Comparison of ENCODE assay signal across 8 cellular contexts in genomic region chr14:69657961-69658360, GRCh38. TPM values are rescaled to one million over a fixed set of nuclear protein-coding genes. Genes with fewer than 3 reads are reported as not detected.
A peak's percentile ranks its signal among the peaks of the same experiment; 100 is the strongest.
DNase-seq lines count a peak whose midpoint lies in the region; ATAC-seq, FAIRE-seq and TF ChIP-seq lines count a peak whose summit lies in the region.

No MANE protein-coding gene starts in this region.

- POLR2A ChIA-PET in HepG2 (lab: Yijun Ruan, JAX), result interaction anchor here (0.9 to 1.5 kb wide), 4 partner anchors 9 to 47 kb away, joined by 3 to 13 read pairs (median 3); partner anchors contain the start of gene SUSD6

- no peak for TF ChIP-seq CTCF in HepG2 (CRISPR knock-in tag; IDR thresholded peaks at IDR 0.05)

- H4K20me1 ChIP-seq in HepG2 (ENCODE audit: insufficient read depth, low read length), result no peaks in the 10 kb centered on the region

- BruUV-seq in HepG2 (replicated peaks; lab: Mats Ljungman, UMichigan), result no TSS peak

- peak overlapping the region; percentile 78 for H3K4me2 ChIP-seq in HepG2 (ENCODE audit: low read depth, low read length)

- FAIRE-seq in HepG2 (lab: Jason Lieb, UNC), result peak; percentile 67

- no peaks in the 10 kb centered on the region for H3K9me3 Mint-ChIP-seq in activated T-cell treated with anti-CD3 and anti-CD28 coated beads, Interleukin-2, amount 50 U/mL, for 72 hours
- no peaks in the 10 kb centered on the region for H3K9me3 Mint-ChIP-seq in activated T-cell treated with anti-CD3 and anti-CD28 coated beads, Interleukin-2, amount 50 U/mL, for 4 hours

- peak overlapping the region; percentile 38 to 59 (median 41) for H3K4me3 ChIP-seq in HepG2 (replicated peaks in 1 of 3; ENCODE audit: insufficient read depth in 1 of 3, low read depth in 2 of 3, low read length in 3 of 3)

- peak overlapping the region; percentile 67 for H3K27ac ChIP-seq in HepG2 (ENCODE audit: extremely low read length, insufficient read depth, low read length)

- intact Hi-C loops in HepG2 (cut with micrococcal nuclease; ENCODE audit: unreplicated experiment), result loop anchor here (1.0 to 2.0 kb wide), 2 partner anchors 27 to 33 kb away; no protein-coding TSS in a partner anchor

- CTCF ChIA-PET in HepG2 (lab: Yijun Ruan, JAX; ENCODE audit: low intra/inter-chr PET ratio, low total read pairs), result no interaction called here

- no peaks in the 10 kb centered on the region for H3K27me3 ChIP-seq in HepG2 (ENCODE audit: control insufficient read depth in 1 of 2, insufficient read depth in 2 of 2, low read length in 2 of 2)

- peak overlapping the region; percentile 56 for H3K9ac ChIP-seq in HepG2 (ENCODE audit: insufficient read depth, low read depth, low read length)

- H3K36me3 Mint-ChIP-seq in activated T-cell treated with anti-CD3 and anti-CD28 coated beads, Interleukin-2, amount 50 U/mL, for 72 hours (ENCODE audit: insufficient read depth in 2 of 2), result peaks cover 5 to 15% of the 10 kb centered on the region in 2 donors
- H3K36me3 Mint-ChIP-seq in activated T-cell treated with anti-CD3 and anti-CD28 coated beads, Interleukin-2, amount 50 U/mL, for 4 hours (ENCODE audit: insufficient read depth), result peaks cover 48% of the 10 kb centered on the region

- no peak for DNase-seq in activated T-cell treated with anti-CD3 and anti-CD28 coated beads, Interleukin-2, amount 50 U/mL, for 72 hours
- no peak for DNase-seq in activated T-cell treated with anti-CD3 and anti-CD28 coated beads, Interleukin-2, amount 50 U/mL, for 4 hours
- DNase-seq in T47D (ENCODE audit: low read depth in 1 of 2, low spot score in 1 of 2) (peak; percentile 31 to 86), HepG2 (ENCODE audit: low spot score) (peak; percentile 63), ureter (ENCODE audit: low spot score) (peak; percentile 76), NCI-H1105 (lab: John Stamatoyannopoulos, UW) (no peak), GM19240 (ENCODE audit: insufficient read length, low spot score) (no peak)

- WGBS in HepG2 (ENCODE audit: low lambda C conversion rate), result 6% methylated on average over 8 of the region's 9 CpGs

- in situ Hi-C loops in T47D (cut with HindIII; ENCODE audit: low pct_unique_long_range_greater_than_20kb, low sequenced_read_pairs) (no loop called here), HepG2 (cut with HindIII; ENCODE audit: extremely low pct_ligation_motif_present, low pct_unique_long_range_greater_than_20kb) (no loop called here)

- TF ChIP-seq POLR2A in HepG2 (IDR thresholded peaks at IDR 0.05; ENCODE audit: insufficient read depth in 1 of 2, low read depth in 2 of 2, low read length in 2 of 2), result no peak

- no peak overlapping the region for H2AFZ ChIP-seq in HepG2 (ENCODE audit: low read length)

- no peaks in the 10 kb centered on the region for H3K27me3 Mint-ChIP-seq in activated T-cell treated with anti-CD3 and anti-CD28 coated beads, Interleukin-2, amount 50 U/mL, for 72 hours (ENCODE audit: low read depth)
- no peaks in the 10 kb centered on the region for H3K27me3 Mint-ChIP-seq in activated T-cell treated with anti-CD3 and anti-CD28 coated beads, Interleukin-2, amount 50 U/mL, for 4 hours (ENCODE audit: low read depth)

- peaks cover 82% of the 10 kb centered on the region for H3K4me1 ChIP-seq in HepG2 (ENCODE audit: insufficient read depth, low read length)

- TF ChIP-seq EP300 in HepG2 (IDR thresholded peaks at IDR 0.05; ENCODE audit: low read depth in 2 of 2, low read length in 2 of 2) (no peak), HepG2 (CRISPR knock-in tag; IDR thresholded peaks at IDR 0.05; ENCODE audit: borderline replicate concordance) (no peak)

- H3K36me3 ChIP-seq in HepG2 (replicated peaks in 1 of 2; ENCODE audit: control insufficient read depth in 1 of 2, insufficient read depth in 2 of 2, low read length in 2 of 2), result no peaks in the 10 kb centered on the region; a peak in 1 of 5 replicates

- peaks cover 92% of the 10 kb centered on the region for H3K4me1 Mint-ChIP-seq in activated T-cell treated with anti-CD3 and anti-CD28 coated beads, Interleukin-2, amount 50 U/mL, for 72 hours (ENCODE audit: low read depth)
- H3K4me1 Mint-ChIP-seq in activated T-cell treated with anti-CD3 and anti-CD28 coated beads, Interleukin-2, amount 50 U/mL, for 4 hours (ENCODE audit: low read depth), result peaks cover 94% of the 10 kb centered on the region

- no peak for ATAC-seq in activated T-cell treated with anti-CD3 and anti-CD28 coated beads, Interleukin-2, amount 50 U/mL, for 72 hours (replicated peaks in 1 of 2)
- ATAC-seq in activated T-cell treated with anti-CD3 and anti-CD28 coated beads, Interleukin-2, amount 50 U/mL, for 4 hours, result no peak
- peak; percentile 90 for ATAC-seq in HepG2
- ATAC-seq in HG03135 (IDR thresholded peaks at IDR 0.05; ENCODE audit: unreplicated experiment), result no peak

- no peaks in the 10 kb centered on the region for H3K79me2 ChIP-seq in HepG2 (ENCODE audit: insufficient read depth, low read length)

- H3K27ac Mint-ChIP-seq in activated T-cell treated with anti-CD3 and anti-CD28 coated beads, Interleukin-2, amount 50 U/mL, for 72 hours, result peak overlapping the region; percentile 44

- no peak for TF ChIP-seq RAD21 in HepG2 (CRISPR knock-in tag; IDR thresholded peaks at IDR 0.05)

- H3K9me3 ChIP-seq in HepG2 (ENCODE audit: low read length), result no peaks in the 10 kb centered on the region

- H3K4me3 Mint-ChIP-seq in activated T-cell treated with anti-CD3 and anti-CD28 coated beads, Interleukin-2, amount 50 U/mL, for 72 hours, result peak overlapping the region; percentile 35 to 45
- H3K4me3 Mint-ChIP-seq in activated T-cell treated with anti-CD3 and anti-CD28 coated beads, Interleukin-2, amount 50 U/mL, for 4 hours, result no peak overlapping the region

TF ChIP-seq in HepG2, 621 proteins besides CTCF, POLR2A, EP300 and RAD21 (continues in another document):
- 0 out of 2 replicates have a peak, but pooled peaks have one; percentile 42 for TF ChIP-seq BCL3 (CRISPR knock-in tag; IDR thresholded peaks at IDR 0.05)
- TF ChIP-seq, protein P1, sequence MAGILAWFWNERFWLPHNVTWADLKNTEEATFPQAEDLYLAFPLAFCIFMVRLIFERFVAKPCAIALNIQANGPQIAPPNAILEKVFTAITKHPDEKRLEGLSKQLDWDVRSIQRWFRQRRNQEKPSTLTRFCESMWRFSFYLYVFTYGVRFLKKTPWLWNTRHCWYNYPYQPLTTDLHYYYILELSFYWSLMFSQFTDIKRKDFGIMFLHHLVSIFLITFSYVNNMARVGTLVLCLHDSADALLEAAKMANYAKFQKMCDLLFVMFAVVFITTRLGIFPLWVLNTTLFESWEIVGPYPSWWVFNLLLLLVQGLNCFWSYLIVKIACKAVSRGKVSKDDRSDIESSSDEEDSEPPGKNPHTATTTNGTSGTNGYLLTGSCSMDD (CRISPR knock-in tag; IDR thresholded peaks at IDR 0.05), result no peak
- TF ChIP-seq ZNF382 (CRISPR knock-in tag; IDR thresholded peaks at IDR 0.05; ENCODE audit: borderline replicate concordance), result no peak
- peak; percentile 26; the same call in 1 of the 2 replicates for TF ChIP-seq ZFP91 (CRISPR knock-in tag; IDR thresholded peaks at IDR 0.05; ENCODE audit: borderline replicate concordance)

RNA-seq across cellular contexts. Expression of gene SUSD6, which starts 46.6 kb away (rescaled TPM):
- 10 to 100 TPM; 60.3 to 73.8 TPM for total RNA-seq in activated T-cell treated with anti-CD3 and anti-CD28 coated beads, Interleukin-2, amount 50 U/mL, for 72 hours
- 100 to 1,000 TPM in 2 of 3 donors, 10 to 100 TPM in 1; 97.4 to 108 (median 103) TPM for total RNA-seq in activated T-cell treated with anti-CD3 and anti-CD28 coated beads, Interleukin-2, amount 50 U/mL, for 4 hours
- total RNA-seq in HepG2 (2016; rRNA removed; fragmentation: Illumina TruSeq; extraction: Trizol) (4.8 and 7.2 TPM in 2 replicates), ureter (41.6 TPM)
- total RNA-seq in HepG2 (2016; cell fraction: cytosol; rRNA removed; fragmentation: Illumina TruSeq; extraction: Trizol; ENCODE audit: low read depth), result 0.53 and 0.71 TPM in 2 replicates
- 3.7 and 7.0 TPM in 2 replicates for total RNA-seq in HepG2 (2016; cell fraction: insoluble cytoplasmic fraction; rRNA removed; fragmentation: Illumina TruSeq; extraction: Trizol)
- 2.4 and 2.6 TPM in 2 replicates for total RNA-seq in HepG2 (2016; cell fraction: membrane; rRNA removed; fragmentation: Illumina TruSeq; extraction: Trizol)
- total RNA-seq in HepG2 (2016; cell fraction: nucleus; rRNA removed; fragmentation: Illumina TruSeq; extraction: Trizol), result 11.6 and 12.8 TPM in 2 replicates
- 7.4 and 9.4 TPM in 2 replicates for polyA plus RNA-seq in HepG2 (2011; rRNA removed)
- 3.9 and 4.6 TPM in 2 replicates for polyA plus RNA-seq in HepG2 (2011; cell fraction: cytosol; rRNA removed)
- 17.5 and 19.4 TPM in 2 replicates for polyA plus RNA-seq in HepG2 (2011; cell fraction: nucleus; rRNA removed)
- polyA plus RNA-seq in HepG2 (2012), result 5.8 and 6.9 TPM in 2 replicates
- 0.43 and 0.46 TPM in 2 replicates for polyA plus RNA-seq in HepG2 (2016; cell fraction: cytosol; fragmentation: Illumina TruSeq; extraction: Trizol; ENCODE audit: low read depth)
- 3.1 and 3.3 TPM in 2 replicates for polyA plus RNA-seq in HepG2 (2016; cell fraction: insoluble cytoplasmic fraction; fragmentation: Illumina TruSeq; extraction: Trizol; ENCODE audit: low read depth)
- polyA plus RNA-seq in HepG2 (2016; cell fraction: membrane; fragmentation: Illumina TruSeq; extraction: Trizol; ENCODE audit: low read depth), result 0.96 and 1.2 TPM in 2 replicates
- polyA plus RNA-seq in HepG2 (2016; cell fraction: nucleus; fragmentation: Illumina TruSeq; extraction: Trizol; ENCODE audit: insufficient read depth, low read depth), result 14.7 and 15.5 TPM in 2 replicates
- 7.6 and 16.1 TPM in 2 replicates for polyA minus RNA-seq in HepG2 (2011; rRNA and poly(A)+ RNA removed; ENCODE audit: low replicate concordance)
- 5.3 and 6.9 TPM in 2 replicates for polyA minus RNA-seq in HepG2 (2011; cell fraction: cytosol; rRNA and poly(A)+ RNA removed)
- 12.5 and 13.1 TPM in 2 replicates for polyA minus RNA-seq in HepG2 (2011; cell fraction: nucleus; rRNA and poly(A)+ RNA removed)

Comparison
In these comparisons a context has a peak if more than half of its experiments do, and no peak if none do; other contexts are left out.
1. DNase-seq: peak in T47D (2 of 2), HepG2 (single experiment) and ureter (single experiment); none in activated T-cell treated with anti-CD3 and anti-CD28 coated beads, Interleukin-2, amount 50 U/mL, for 72 hours (0 of 2), activated T-cell treated with anti-CD3 and anti-CD28 coated beads, Interleukin-2, amount 50 U/mL, for 4 hours (single experiment), NCI-H1105 (single experiment) and GM19240 (single experiment).